In genomic region chr2:20667531-20668401, GRCh38 we compare ENCODE assay signal across 10 cellular contexts. TPM values are rescaled to one million over a fixed set of nuclear protein-coding genes. Genes with fewer than 3 reads are reported as not detected.
DNase-seq lines count a peak whose midpoint lies in the region; ATAC-seq, FAIRE-seq and TF ChIP-seq lines count a peak whose summit lies in the region.
"Had no signal": no experiment of that assay in that cellular context is flagged by ENCODE, and none has a peak within 500 bp of the region (broad histone marks: within the 10 kb centered on the region; RNA-seq: fewer than 3 reads in every experiment).

No MANE protein-coding gene starts in this region.

- BruUV-seq in PC-3 (replicated peaks; lab: Mats Ljungman, UMichigan): no TSS peak

- H3K27ac ChIP-seq in CD8-positive, alpha-beta memory T cell (ENCODE audit: low read depth, low read length): no peak overlapping the region
- H3K27ac ChIP-seq in esophagus (ENCODE audit: low read depth in 2 of 2, low read length in 1 of 2): peak overlapping the region; percentile 17 to 34
- no peak overlapping the region for H3K27ac ChIP-seq in osteoblast (ENCODE audit: low read depth, low read length)
- H3K27ac ChIP-seq in PC-3 (ENCODE audit: low read length): no peak overlapping the region

- no peaks in the 10 kb centered on the region for H3K79me2 ChIP-seq in osteoblast (ENCODE audit: insufficient read depth, low read length)
- no peaks in the 10 kb centered on the region for H3K79me2 ChIP-seq in PC-3 (ENCODE audit: low read length)

- no peak for TF ChIP-seq CTCF in osteoblast (IDR thresholded peaks at IDR 0.05; ENCODE audit: extremely low read depth, low read depth, low read length)
- TF ChIP-seq CTCF in PC-3 (conservative IDR thresholded peaks at IDR 0.05; ENCODE audit: low read depth, low read length): no peak

- no peak overlapping the region for H3K9ac ChIP-seq in PC-3 (ENCODE audit: low read length)

- intact Hi-C loops in PC-3 (cut with micrococcal nuclease): no loop called here

- H3K4me3 Mint-ChIP-seq in CD8-positive, alpha-beta memory T cell: peak overlapping the region in 6 of 7 donors; percentile 26 to 70 (median 64)
- H3K4me3 Mint-ChIP-seq: T-helper 1 cell treated with Interleukin-12 subunit alpha and Interleukin-12 subunit beta and Interleukin-4 antibody, amounts not matched to agents 30 μg/mL and 1 μg/mL, for 36 hours had no signal

- H3K4me3 ChIP-seq in CD8-positive, alpha-beta memory T cell (ENCODE audit: low read length): no peak overlapping the region
- peak overlapping the region; percentile 52 to 63 for H3K4me3 ChIP-seq in esophagus (ENCODE audit: low read depth in 1 of 2, low read length in 2 of 2)
- H3K4me3 ChIP-seq in osteoblast (ENCODE audit: insufficient read depth, low read length): no peak overlapping the region
- no peak overlapping the region for H3K4me3 ChIP-seq in PC-3 (ENCODE audit: low read length)

- H3K4me1 Mint-ChIP-seq in CD8-positive, alpha-beta memory T cell: peaks cover 11 to 51% (median 18%) of the 10 kb centered on the region in 3 donors

- H4K20me1 ChIP-seq in osteoblast (ENCODE audit: insufficient read depth, low read length): no peaks in the 10 kb centered on the region
- H4K20me1 ChIP-seq in PC-3 (ENCODE audit: low read length): no peaks in the 10 kb centered on the region

- H3F3A ChIP-seq in PC-3 (ENCODE audit: low read length, unreplicated experiment): no peaks in the 10 kb centered on the region

- peaks cover 60 to 79% of the 10 kb centered on the region in 2 donors for H3K27me3 Mint-ChIP-seq in CD8-positive, alpha-beta memory T cell

- peaks cover 11% of the 10 kb centered on the region for H3K4me1 ChIP-seq in CD8-positive, alpha-beta memory T cell (ENCODE audit: insufficient read depth, low read length)
- peaks cover 7 to 25% of the 10 kb centered on the region in 2 donors for H3K4me1 ChIP-seq in esophagus (ENCODE audit: control insufficient read depth in 2 of 2, insufficient read depth in 2 of 2, low read length in 1 of 2)
- H3K4me1 ChIP-seq in osteoblast (ENCODE audit: insufficient read depth, low read length): no peaks in the 10 kb centered on the region
- no peaks in the 10 kb centered on the region for H3K4me1 ChIP-seq in PC-3 (ENCODE audit: insufficient read depth, low read length)

- H3K4me2 ChIP-seq in osteoblast (ENCODE audit: insufficient read depth, low read length) (peak overlapping the region; percentile 51), PC-3 (ENCODE audit: low read length) (no peak overlapping the region)

- H3K9me2 ChIP-seq in PC-3 (replicated peaks; ENCODE audit: low read length): no peaks in the 10 kb centered on the region

- ATAC-seq in HG03432 (IDR thresholded peaks at IDR 0.05; ENCODE audit: unreplicated experiment): peak; percentile 11
- no peak for ATAC-seq in HG02970 (IDR thresholded peaks at IDR 0.05; ENCODE audit: low FRiP score, unreplicated experiment)
- no peak; the same call in none of the 2 replicates for ATAC-seq in PC-3

- H3K9me3 ChIP-seq in CD8-positive, alpha-beta memory T cell (ENCODE audit: low read length): no peaks in the 10 kb centered on the region
- H3K9me3 ChIP-seq in esophagus (ENCODE audit: control insufficient read depth in 2 of 2, insufficient read depth in 1 of 2, low read depth in 1 of 2, low read length in 1 of 2) (peaks cover 6 to 9% of the 10 kb centered on the region in 2 donors), osteoblast (ENCODE audit: low read depth, low read length) (no peaks in the 10 kb centered on the region), PC-3 (ENCODE audit: low read length) (no peaks in the 10 kb centered on the region)

- no peak for TF ChIP-seq POLR2A in GM12891 (IDR thresholded peaks at IDR 0.05; ENCODE audit: low read depth, low read length)

- peaks cover 66% of the 10 kb centered on the region for H3K27me3 ChIP-seq in CD8-positive, alpha-beta memory T cell (ENCODE audit: insufficient read depth, low read length, poor library complexity, severe bottlenecking)
- H3K27me3 ChIP-seq in esophagus (ENCODE audit: control insufficient read depth in 1 of 2, insufficient read depth in 2 of 2, low read length in 2 of 2) (peaks cover 0 to 28% of the 10 kb centered on the region in 2 donors), osteoblast (ENCODE audit: insufficient read depth, low read length) (peaks cover 95% of the 10 kb centered on the region), PC-3 (ENCODE audit: low read length) (peaks cover 43% of the 10 kb centered on the region)

- peaks cover 0 to 2% (median 0%) of the 10 kb centered on the region in 5 donors for H3K9me3 Mint-ChIP-seq in CD8-positive, alpha-beta memory T cell
- H3K9me3 Mint-ChIP-seq: T-helper 1 cell treated with Interleukin-12 subunit alpha and Interleukin-12 subunit beta and Interleukin-4 antibody, amounts not matched to agents 30 μg/mL and 1 μg/mL, for 36 hours had no signal

- 31 to 39% methylated on average over 27 to 39 of the region's 39 CpGs for WGBS in esophagus, 2 donors

- H3K36me3 Mint-ChIP-seq in CD8-positive, alpha-beta memory T cell: no peaks in the 10 kb centered on the region

- POLR2A ChIA-PET in CD8-positive, alpha-beta memory T cell (lab: Charles Lee): no interaction called here
- POLR2A ChIA-PET in PC-3 (lab: Charles Lee; ENCODE audit: unreplicated experiment): no interaction called here

- no peak for FAIRE-seq in GM12891 (lab: Jason Lieb, UNC)
- FAIRE-seq: islet of Langerhans had no signal

- DNase-seq in CD8-positive, alpha-beta memory T cell: no peak
- peak; percentile 90 for DNase-seq in osteoblast (ENCODE audit: insufficient read length, low spot score, missing footprints)
- DNase-seq in GM12891 (ENCODE audit: insufficient read length, low spot score): no peak
- DNase-seq in NCI-H1048 (lab: John Stamatoyannopoulos, UW): no peak
- DNase-seq in PC-3: no peak

- H3K36me3 ChIP-seq in CD8-positive, alpha-beta memory T cell (ENCODE audit: insufficient read depth, low read length): no peaks in the 10 kb centered on the region
- H3K36me3 ChIP-seq in esophagus (ENCODE audit: control insufficient read depth in 2 of 2, insufficient read depth in 2 of 2, low read length in 1 of 2) (no peaks in the 10 kb centered on the region), osteoblast (ENCODE audit: insufficient read depth, low read length) (no peaks in the 10 kb centered on the region), PC-3 (ENCODE audit: low read depth, low read length) (no peaks in the 10 kb centered on the region)

- H3K27ac Mint-ChIP-seq in CD8-positive, alpha-beta memory T cell: peak overlapping the region in 3 of 8 donors; percentile 5 to 55 (median 52)
- H3K27ac Mint-ChIP-seq: T-helper 1 cell treated with Interleukin-12 subunit alpha and Interleukin-12 subunit beta and Interleukin-4 antibody, amounts not matched to agents 30 μg/mL and 1 μg/mL, for 36 hours had no signal

- CTCF ChIA-PET in CD8-positive, alpha-beta memory T cell (lab: Charles Lee): interaction anchor here (2.6 kb wide), 1 partner anchor 16 kb away, joined by 11 read pairs; no protein-coding TSS in a partner anchor
- CTCF ChIA-PET in PC-3 (lab: Charles Lee): no interaction called here

- H2AFZ ChIP-seq in osteoblast (ENCODE audit: low read length) (no peak overlapping the region), PC-3 (ENCODE audit: low read length) (no peak overlapping the region)

TF ChIP-seq in GM12891, 5 proteins besides CTCF, POLR2A, EP300 and RAD21:
- TF ChIP-seq SPI1 (IDR thresholded peaks at IDR 0.05; ENCODE audit: low read depth, low read length) (no peak), PAX5 (IDR thresholded peaks at IDR 0.05; ENCODE audit: insufficient read depth, low read length, severe bottlenecking) (no peak), POLR2AphosphoS5 (IDR thresholded peaks at IDR 0.05; ENCODE audit: low read depth, low read length) (no peak), POU2F2 (IDR thresholded peaks at IDR 0.05; ENCODE audit: low read depth, low read length) (no peak), TAF1 (IDR thresholded peaks at IDR 0.05; ENCODE audit: low read depth, low read length) (no peak)

RNA-seq across cellular contexts. Expression of gene GDF7, which starts 0.8 kb away (rescaled TPM):
- not detected for total RNA-seq in CD8-positive, alpha-beta memory T cell
- 0.10 TPM for polyA plus RNA-seq in CD8-positive, alpha-beta memory T cell
- under 1 TPM; 0.56 to 0.59 TPM for polyA plus RNA-seq in esophagus
- total RNA-seq in osteoblast: under 0.01 TPM in 1 of 2 replicates, not detected in the other
- polyA plus RNA-seq in GM12891 (2012; ENCODE audit: low read depth, missing spikeins): 0.12 TPM
- total RNA-seq in PC-3 (2014; rRNA removed): 0.04 TPM in 1 of 2 replicates, not detected in the other

RNA-seq across cellular contexts. Expression of gene HS1BP3, which starts 16.9 kb away (rescaled TPM):
- total RNA-seq in CD8-positive, alpha-beta memory T cell: 1 to 10 TPM; 9.3 to 9.5 TPM
- polyA plus RNA-seq in CD8-positive, alpha-beta memory T cell: 19.4 TPM
- polyA plus RNA-seq in esophagus: 10 to 100 TPM; 12.2 to 13.4 TPM
- total RNA-seq in osteoblast (47.4 and 47.8 TPM in 2 replicates), PC-3 (2014; rRNA removed) (17.8 and 19.6 TPM in 2 replicates)
- 6.6 TPM for polyA plus RNA-seq in GM12891 (2012; ENCODE audit: low read depth, missing spikeins)

Comparison
In these comparisons a context has a peak if more than half of its experiments do, and no peak if none do; other contexts are left out.
1. H3K27ac ChIP-seq: peak in esophagus (2 of 2); none in CD8-positive, alpha-beta memory T cell (single experiment), osteoblast (single experiment) and PC-3 (single experiment).
2. H3K4me3 ChIP-seq: peak in esophagus (2 of 2); none in CD8-positive, alpha-beta memory T cell (single experiment), osteoblast (single experiment) and PC-3 (single experiment).